Comparison of ENCODE assay signal across 15 cellular contexts in genomic region chr2:10780491-10780820, GRCh38. TPM values are rescaled to one million over a fixed set of nuclear protein-coding genes. Genes with fewer than 3 reads are reported as not detected.
DNase-seq lines count a peak whose midpoint lies in the region; ATAC-seq and TF ChIP-seq lines count a peak whose summit lies in the region.
"Had no signal": no experiment of that assay in that cellular context is flagged by ENCODE, and none has a peak within 500 bp of the region (broad histone marks: within the 10 kb centered on the region; RNA-seq: fewer than 3 reads in every experiment).

No MANE protein-coding gene starts in this region.

- POLR2A ChIA-PET in WTC11 (lab: Charles Lee) = no interaction called here

- no peaks in the 10 kb centered on the region for H3K27me3 ChIP-seq in effector memory CD4-positive, alpha-beta T cell (replicated peaks; ENCODE audit: control insufficient read depth, insufficient read depth, low read length, poor library complexity, severe bottlenecking)
- no peaks in the 10 kb centered on the region for H3K27me3 ChIP-seq in heart right ventricle

- no peaks in the 10 kb centered on the region for H3K9me3 ChIP-seq in effector memory CD4-positive, alpha-beta T cell (ENCODE audit: control insufficient read depth, low read length)
- no peaks in the 10 kb centered on the region for H3K9me3 ChIP-seq in heart right ventricle
- H3K9me3 ChIP-seq: Caco-2 had no signal

- no peak overlapping the region for H3K27ac ChIP-seq in effector memory CD4-positive, alpha-beta T cell (ENCODE audit: insufficient read depth, low read length, poor library complexity, severe bottlenecking)
- H3K27ac ChIP-seq in heart right ventricle = no peak overlapping the region
- H3K27ac ChIP-seq: 22Rv1 had no signal

- no peaks in the 10 kb centered on the region for H3K4me1 ChIP-seq in effector memory CD4-positive, alpha-beta T cell (ENCODE audit: control insufficient read depth, insufficient read depth, low read length, poor library complexity, severe bottlenecking)
- peaks cover 0 to 16% (median 3%) of the 10 kb centered on the region in 9 donors for H3K4me1 ChIP-seq in heart right ventricle
- H3K4me1 ChIP-seq: Caco-2 had no signal

- no peak overlapping the region for H3K4me3 Mint-ChIP-seq in activated CD4-positive, alpha-beta T cell treated with anti-CD3 and anti-CD28 coated beads, Interleukin-2, amount 10 ng/mL, durations not matched to agents 24 days and 14 days
- H3K4me3 Mint-ChIP-seq in WTC11 = no peak overlapping the region
- no peak overlapping the region for H3K4me3 Mint-ChIP-seq in mesothelial cell of epicardium
- no peak overlapping the region for H3K4me3 Mint-ChIP-seq in stimulated activated effector memory CD8-positive, alpha-beta T cell treated with anti-CD3 and anti-CD28 coated beads, Interleukin-12 subunit alpha, Interleukin-12 subunit beta, amount 100 ng/mL, for 72 hours
- H3K4me3 Mint-ChIP-seq: CD8-positive, alpha-beta memory T cell had no signal

- H3K27me3 Mint-ChIP-seq in activated CD4-positive, alpha-beta T cell treated with anti-CD3 and anti-CD28 coated beads, Interleukin-2, amount 10 ng/mL, durations not matched to agents 24 days and 14 days = no peaks in the 10 kb centered on the region
- H3K27me3 Mint-ChIP-seq in WTC11 (ENCODE audit: low read depth) (no peaks in the 10 kb centered on the region), mesothelial cell of epicardium (ENCODE audit: low read depth) (no peaks in the 10 kb centered on the region)
- H3K27me3 Mint-ChIP-seq: CD8-positive, alpha-beta memory T cell had no signal

- CTCF ChIA-PET in WTC11 (lab: Charles Lee) = no interaction called here

- no peak overlapping the region for H3K4me3 ChIP-seq in effector memory CD4-positive, alpha-beta T cell (ENCODE audit: insufficient read depth, low read depth, low read length, poor library complexity, severe bottlenecking)
- H3K4me3 ChIP-seq in heart right ventricle = no peak overlapping the region

- H3K36me3 Mint-ChIP-seq in activated CD4-positive, alpha-beta T cell treated with anti-CD3 and anti-CD28 coated beads, Interleukin-2, amount 10 ng/mL, durations not matched to agents 24 days and 14 days (ENCODE audit: low read depth) = peaks cover 51% of the 10 kb centered on the region
- H3K36me3 Mint-ChIP-seq in WTC11 (peaks cover 51% of the 10 kb centered on the region), mesothelial cell of epicardium (peaks cover 43% of the 10 kb centered on the region)
- peaks cover 78% of the 10 kb centered on the region for H3K36me3 Mint-ChIP-seq in stimulated activated effector memory CD8-positive, alpha-beta T cell treated with anti-CD3 and anti-CD28 coated beads, Interleukin-12 subunit alpha, Interleukin-12 subunit beta, amount 100 ng/mL, for 72 hours

- no peaks in the 10 kb centered on the region for H3K9me3 Mint-ChIP-seq in activated CD4-positive, alpha-beta T cell treated with anti-CD3 and anti-CD28 coated beads, Interleukin-2, amount 10 ng/mL, durations not matched to agents 24 days and 14 days
- no peaks in the 10 kb centered on the region for H3K9me3 Mint-ChIP-seq in WTC11
- no peaks in the 10 kb centered on the region for H3K9me3 Mint-ChIP-seq in mesothelial cell of epicardium
- no peaks in the 10 kb centered on the region for H3K9me3 Mint-ChIP-seq in stimulated activated effector memory CD8-positive, alpha-beta T cell treated with anti-CD3 and anti-CD28 coated beads, Interleukin-12 subunit alpha, Interleukin-12 subunit beta, amount 100 ng/mL, for 72 hours
- H3K9me3 Mint-ChIP-seq: CD8-positive, alpha-beta memory T cell had no signal

- no peak overlapping the region for H3K27ac Mint-ChIP-seq in activated CD4-positive, alpha-beta T cell treated with anti-CD3 and anti-CD28 coated beads, Interleukin-2, amount 10 ng/mL, durations not matched to agents 24 days and 14 days
- H3K27ac Mint-ChIP-seq in WTC11 (0 out of 2 replicates have a peak overlapping the region, but pooled peaks have one; percentile 30), mesothelial cell of epicardium (peak overlapping the region; percentile 25)
- H3K27ac Mint-ChIP-seq in stimulated activated effector memory CD8-positive, alpha-beta T cell treated with anti-CD3 and anti-CD28 coated beads, Interleukin-12 subunit alpha, Interleukin-12 subunit beta, amount 100 ng/mL, for 72 hours = peak overlapping the region; percentile 81

- H3K4me1 Mint-ChIP-seq in activated CD4-positive, alpha-beta T cell treated with anti-CD3 and anti-CD28 coated beads, Interleukin-2, amount 10 ng/mL, durations not matched to agents 24 days and 14 days = no peaks in the 10 kb centered on the region
- no peaks in the 10 kb centered on the region for H3K4me1 Mint-ChIP-seq in WTC11
- H3K4me1 Mint-ChIP-seq in mesothelial cell of epicardium = no peaks in the 10 kb centered on the region
- H3K4me1 Mint-ChIP-seq in stimulated activated effector memory CD8-positive, alpha-beta T cell treated with anti-CD3 and anti-CD28 coated beads, Interleukin-12 subunit alpha, Interleukin-12 subunit beta, amount 100 ng/mL, for 72 hours = no peaks in the 10 kb centered on the region
- H3K4me1 Mint-ChIP-seq: CD8-positive, alpha-beta memory T cell had no signal

- peak; percentile 48 for DNase-seq in activated CD4-positive, alpha-beta T cell treated with anti-CD3 and anti-CD28 coated beads, Interleukin-2, amount 10 ng/mL, durations not matched to agents 24 days and 14 days
- no peak for DNase-seq in activated CD4-positive, alpha-beta T cell treated with anti-CD3 and anti-CD28 coated beads for 48 hours
- DNase-seq in WTC11 (ENCODE audit: low spot score) (no peak), mesothelial cell of epicardium (ENCODE audit: low spot score in 2 of 2, unreplicated experiment in 2 of 2) (no peak), heart right ventricle (no peak), NCI-H526 treated with DMSO at 0.1 percent for 48 hours (lab: John Stamatoyannopoulos, UW) (no peak)
- DNase-seq in stimulated activated effector memory CD8-positive, alpha-beta T cell treated with anti-CD3 and anti-CD28 coated beads, Interleukin-12 subunit alpha, Interleukin-12 subunit beta, amount 100 ng/mL, for 72 hours (ENCODE audit: low spot score in 2 of 2) = no peak
- DNase-seq in effector memory CD4-positive, alpha-beta T cell = no peak
- DNase-seq: Caco-2; CD8-positive, alpha-beta memory T cell; DMS53; GF-D8 had no signal

- TF ChIP-seq CTCF in WTC11 (IDR thresholded peaks at IDR 0.05) = no peak
- TF ChIP-seq CTCF in mesothelial cell of epicardium (IDR thresholded peaks at IDR 0.05; ENCODE audit: unreplicated experiment) = no peak
- TF ChIP-seq CTCF in heart right ventricle (IDR thresholded peaks at IDR 0.05) = no peak

- peaks cover 44% of the 10 kb centered on the region for H3K36me3 ChIP-seq in effector memory CD4-positive, alpha-beta T cell (ENCODE audit: control insufficient read depth, insufficient read depth, low read length)
- H3K36me3 ChIP-seq in heart right ventricle = peaks cover 0 to 84% (median 30%) of the 10 kb centered on the region in 9 donors

- intact Hi-C loops in activated CD4-positive, alpha-beta T cell treated with anti-CD3 and anti-CD28 coated beads, Interleukin-2, amount 10 ng/mL, durations not matched to agents 24 days and 14 days (cut with micrococcal nuclease) = no loop called here
- intact Hi-C loops in heart right ventricle (cut with DNase I) = no loop called here

- ATAC-seq in WTC11 (no peak), heart right ventricle (no peak)
- ATAC-seq in stimulated activated effector memory CD8-positive, alpha-beta T cell treated with anti-CD3 and anti-CD28 coated beads, Interleukin-12 subunit alpha, Interleukin-12 subunit beta, amount 100 ng/mL, for 72 hours = no peak
- ATAC-seq: HCT116 had no signal

- 96 to 97% methylated on average over 11 of the region's 11 CpGs for WGBS in heart right ventricle, 2 donors

TF ChIP-seq in WTC11, 78 proteins besides CTCF, POLR2A, EP300 and RAD21:
- TF ChIP-seq PREB (CRISPR knock-in tag; IDR thresholded peaks at IDR 0.05; ENCODE audit: borderline replicate concordance) = no peak
- no peak for TF ChIP-seq ETV6 (CRISPR knock-in tag; IDR thresholded peaks at IDR 0.05)
- 0 out of 2 replicates have a peak, but pooled peaks have one; percentile 14 for TF ChIP-seq USF1 (CRISPR knock-in tag; IDR thresholded peaks at IDR 0.05)
- TF ChIP-seq NR2C2 (CRISPR knock-in tag; IDR thresholded peaks at IDR 0.05) = no peak

RNA-seq across cellular contexts. Expression of gene PDIA6, which starts 32.1 kb away (rescaled TPM):
- total RNA-seq in activated CD4-positive, alpha-beta T cell treated with anti-CD3 and anti-CD28 coated beads, Interleukin-2, amount 10 ng/mL, durations not matched to agents 24 days and 14 days = 183 and 187 TPM in 2 replicates
- total RNA-seq in WTC11 (2021) = 331 to 344 TPM (median 340 TPM) in 3 replicates
- 201 to 210 TPM (median 208 TPM) in 3 replicates for total RNA-seq in mesothelial cell of epicardium
- total RNA-seq in heart right ventricle = 100 to 1,000 TPM in 6 of 10 donors, 10 to 100 TPM in 4; 86.9 to 174 (median 107) TPM
- polyA plus RNA-seq in heart right ventricle = 100 to 1,000 TPM in 1 of 2 donors, 10 to 100 TPM in 1; 24.7 to 317 TPM

RNA-seq across cellular contexts. Expression of gene ATP6V1C2, which starts 59.0 kb away (rescaled TPM):
- not detected in 2 replicates for total RNA-seq in activated CD4-positive, alpha-beta T cell treated with anti-CD3 and anti-CD28 coated beads, Interleukin-2, amount 10 ng/mL, durations not matched to agents 24 days and 14 days
- total RNA-seq in WTC11 (2021) (0.42 to 1.9 TPM (median 1.2 TPM) in 3 replicates), mesothelial cell of epicardium (0.09 to 0.27 TPM (median 0.27 TPM) in 3 replicates), heart right ventricle (1 to 10 TPM in 3 of 10 donors, under 1 TPM in 7; 0.09 to 3.4 (median 0.64) TPM)
- polyA plus RNA-seq in heart right ventricle = 1 to 10 TPM; 1.6 to 2.1 TPM
- total RNA-seq: A673 had no signal
